ENCODE assay signal across 13 cellular contexts in genomic region chr10:31604646-31605170, GRCh38.
DNase-seq lines count a peak whose midpoint lies in the region; ATAC-seq and TF ChIP-seq lines count a peak whose summit lies in the region.
"Had no signal": no experiment of that assay in that cellular context is flagged by ENCODE, and none has a peak within 500 bp of the region (broad histone marks: within the 10 kb centered on the region; RNA-seq: fewer than 3 reads in every experiment).

No MANE protein-coding gene starts in this region.

- no peak overlapping the region for H3K4me2 ChIP-seq in neuronal stem cell (ENCODE audit: insufficient read depth, low read length, poor library complexity, severe bottlenecking)

- CTCF ChIA-PET in CD8-positive, alpha-beta T cell (lab: Charles Lee), result no interaction called here

- no peak overlapping the region for H3K4ac ChIP-seq in neuronal stem cell (ENCODE audit: low read length)

- no CpG with 5 or more reads among the region's 4 CpGs for WGBS in neuronal stem cell (ENCODE audit: extremely low coverage in 2 of 2, insufficient read length in 2 of 2, insufficient replicate concordance in 1 of 2), 2 donors

- no peak overlapping the region for H3K23ac ChIP-seq in neuronal stem cell (ENCODE audit: low read depth, low read length, poor library complexity)

- no peak for TF ChIP-seq CTCF in CD8-positive, alpha-beta T cell (IDR thresholded peaks at IDR 0.05)

- H3K9ac ChIP-seq in neuronal stem cell (ENCODE audit: low read depth, low read length, poor library complexity), result no peak overlapping the region

- no peaks in the 10 kb centered on the region for H3K27me3 ChIP-seq in CD8-positive, alpha-beta T cell (ENCODE audit: insufficient read depth, low read length)
- peaks cover 0 to 9% (median 0%) of the 10 kb centered on the region in 3 experiments for H3K27me3 ChIP-seq in neuronal stem cell (ENCODE audit: control insufficient read depth in 3 of 3, insufficient read depth in 3 of 3, low read depth in 1 of 3, low read length in 3 of 3)

- H3K79me1 ChIP-seq in neuronal stem cell (ENCODE audit: low read depth, low read length), result no peaks in the 10 kb centered on the region

- no peak overlapping the region for H3K27ac Mint-ChIP-seq in CD8-positive, alpha-beta T cell
- H3K27ac Mint-ChIP-seq in dendritic cell treated with granulocyte-macrophage colony-stimulating factor and Interleukin-4, amounts not matched to agents 40 ng/mL and 50 ng/mL, for 4 days, result peak overlapping the region; percentile 68

- H2BK12ac ChIP-seq in neuronal stem cell (ENCODE audit: low read length), result no peak overlapping the region

- peaks cover 8% of the 10 kb centered on the region for H3K4me1 ChIP-seq in CD8-positive, alpha-beta T cell (ENCODE audit: insufficient read depth, low read length)
- peaks cover 0 to 8% of the 10 kb centered on the region in 2 donors for H3K4me1 ChIP-seq in neuronal stem cell (ENCODE audit: control insufficient read depth in 2 of 2, insufficient read depth in 1 of 2, low read depth in 1 of 2, low read length in 2 of 2)

- DNase-seq in CD8-positive, alpha-beta T cell, result no peak
- DNase-seq in HK-2 (ENCODE audit: unreplicated experiment) (peak; percentile 2), neuronal stem cell (ENCODE audit: low spot score) (no peak), NCI-H345 treated with DMSO at 0.1 percent for 48 hours (lab: John Stamatoyannopoulos, UW; ENCODE audit: unreplicated experiment) (no peak), C1 segment of cervical spinal cord (lab: John Stamatoyannopoulos, UW) (no peak)
- no peak for DNase-seq in NK-92 treated with Interleukin-12 subunit alpha and Interleukin-12 subunit beta, amount 100 ng/mL, for 24 hours (lab: John Stamatoyannopoulos, UW)
- DNase-seq: head of caudate nucleus, NCI-H774, SHP77 had no signal

- no peak overlapping the region for H4K91ac ChIP-seq in neuronal stem cell (ENCODE audit: low read depth, low read length, poor library complexity)

- no peak overlapping the region for H3K18ac ChIP-seq in neuronal stem cell (ENCODE audit: low read length)

- H3K36me3 ChIP-seq in CD8-positive, alpha-beta T cell (ENCODE audit: insufficient read depth, low read length), result no peaks in the 10 kb centered on the region
- H3K36me3 ChIP-seq in neuronal stem cell (replicated peaks in 1 of 2; ENCODE audit: control insufficient read depth in 2 of 2, insufficient read depth in 2 of 2, low read length in 2 of 2), result no peaks in the 10 kb centered on the region
- H3K36me3 ChIP-seq: thoracic aorta had no signal

- H4K8ac ChIP-seq in neuronal stem cell (ENCODE audit: low read depth, low read length), result peak overlapping the region; percentile 70

- H3K27ac ChIP-seq in CD8-positive, alpha-beta T cell (ENCODE audit: low read depth, low read length), result no peak overlapping the region
- H3K27ac ChIP-seq in neuronal stem cell (replicated peaks; ENCODE audit: low read length), result no peak overlapping the region

- no peak overlapping the region for H3K4me3 ChIP-seq in CD8-positive, alpha-beta T cell (ENCODE audit: low read depth, low read length)
- no peak overlapping the region for H3K4me3 ChIP-seq in neuronal stem cell (ENCODE audit: low read length in 2 of 2)

- H2BK15ac ChIP-seq in neuronal stem cell (ENCODE audit: low read length), result no peak overlapping the region

- peak overlapping the region; percentile 9 for H2AK5ac ChIP-seq in neuronal stem cell (ENCODE audit: low read depth, low read length)

- peaks cover 4% of the 10 kb centered on the region for H3K27me3 Mint-ChIP-seq in CD8-positive, alpha-beta T cell (ENCODE audit: low read depth)
- no peaks in the 10 kb centered on the region for H3K27me3 Mint-ChIP-seq in dendritic cell treated with granulocyte-macrophage colony-stimulating factor and Interleukin-4, amounts not matched to agents 40 ng/mL and 50 ng/mL, for 4 days

- POLR2A ChIA-PET in CD8-positive, alpha-beta T cell (lab: Charles Lee), result no interaction called here

- no peak overlapping the region for H2BK120ac ChIP-seq in neuronal stem cell (ENCODE audit: low read depth, low read length)

- H3K9me3 ChIP-seq in CD8-positive, alpha-beta T cell (ENCODE audit: low read length), result no peaks in the 10 kb centered on the region
- H3K9me3 ChIP-seq in neuronal stem cell (replicated peaks in 1 of 2; ENCODE audit: control insufficient read depth in 2 of 2, insufficient read depth in 1 of 2, low read depth in 1 of 2, low read length in 2 of 2), result no peaks in the 10 kb centered on the region
- H3K9me3 ChIP-seq: thoracic aorta had no signal

- intact Hi-C loops in CD8-positive, alpha-beta T cell (cut with DNase I, micrococcal nuclease), result loop anchor here in 1 of 2 experiments (10.0 kb wide), 1 partner anchor 170 kb away; no protein-coding TSS in a partner anchor
- intact Hi-C loops in dendritic cell treated with granulocyte-macrophage colony-stimulating factor and Interleukin-4, amounts not matched to agents 40 ng/mL and 50 ng/mL, for 4 days (cut with micrococcal nuclease), result no loop called here

- peak overlapping the region; percentile 88 for H3K4me3 Mint-ChIP-seq in CD8-positive, alpha-beta T cell
- H3K4me3 Mint-ChIP-seq in dendritic cell treated with granulocyte-macrophage colony-stimulating factor and Interleukin-4, amounts not matched to agents 40 ng/mL and 50 ng/mL, for 4 days, result no peak overlapping the region

- H3K4me1 Mint-ChIP-seq in CD8-positive, alpha-beta T cell (ENCODE audit: low read depth), result peaks cover 10% of the 10 kb centered on the region
- peaks cover 28% of the 10 kb centered on the region for H3K4me1 Mint-ChIP-seq in dendritic cell treated with granulocyte-macrophage colony-stimulating factor and Interleukin-4, amounts not matched to agents 40 ng/mL and 50 ng/mL, for 4 days (ENCODE audit: low read depth)

- no peak overlapping the region for H3K14ac ChIP-seq in neuronal stem cell (ENCODE audit: low read length)

- H2BK5ac ChIP-seq in neuronal stem cell (ENCODE audit: low read length), result peak overlapping the region; percentile 25

- H2AFZ ChIP-seq in neuronal stem cell (ENCODE audit: low read length), result no peak overlapping the region

- no peak for ATAC-seq in CD8-positive, alpha-beta T cell
- ATAC-seq: HCT116, left lobe of liver had no signal

- H3K9me3 Mint-ChIP-seq in CD8-positive, alpha-beta T cell, result no peaks in the 10 kb centered on the region
- H3K9me3 Mint-ChIP-seq in dendritic cell treated with granulocyte-macrophage colony-stimulating factor and Interleukin-4, amounts not matched to agents 40 ng/mL and 50 ng/mL, for 4 days, result no peaks in the 10 kb centered on the region

- no peaks in the 10 kb centered on the region for H3K36me3 Mint-ChIP-seq in CD8-positive, alpha-beta T cell
- no peaks in the 10 kb centered on the region for H3K36me3 Mint-ChIP-seq in dendritic cell treated with granulocyte-macrophage colony-stimulating factor and Interleukin-4, amounts not matched to agents 40 ng/mL and 50 ng/mL, for 4 days (ENCODE audit: low read depth)
